ENCODE assay signal across 11 cellular contexts in genomic region chr12:47990351-47991105, GRCh38. TPM values are rescaled to one million over a fixed set of nuclear protein-coding genes. Genes with fewer than 3 reads are reported as not detected.
DNase-seq lines count a peak whose midpoint lies in the region; ATAC-seq, FAIRE-seq and TF ChIP-seq lines count a peak whose summit lies in the region.
"Had no signal": no experiment of that assay in that cellular context is flagged by ENCODE, and none has a peak within 500 bp of the region (broad histone marks: within the 10 kb centered on the region; RNA-seq: fewer than 3 reads in every experiment).

No MANE protein-coding gene starts in this region.

- no peaks in the 10 kb centered on the region for H3K27me3 ChIP-seq in A673 (replicated peaks; ENCODE audit: insufficient read depth, low read depth, low read length, poor library complexity)
- H3K27me3 ChIP-seq: breast epithelium, right lobe of liver had no signal

- peak; percentile 97 for FAIRE-seq in GM12891 (lab: Jason Lieb, UNC)
- FAIRE-seq: H1 had no signal

- H3K27me3 Mint-ChIP-seq in activated naive CD4-positive, alpha-beta T cell treated with anti-CD3 and anti-CD28 coated beads, Interleukin-2, amount 10 ng/mL, durations not matched to agents 7 days and 5 days, result peaks cover 100% of the 10 kb centered on the region

- ATAC-seq in GM21717 (IDR thresholded peaks at IDR 0.05; ENCODE audit: unreplicated experiment), result peak; percentile 90

- H3K9me3 Mint-ChIP-seq in activated naive CD4-positive, alpha-beta T cell treated with anti-CD3 and anti-CD28 coated beads, Interleukin-2, amount 10 ng/mL, durations not matched to agents 7 days and 5 days, result no peaks in the 10 kb centered on the region

- intact Hi-C loops in A673 (cut with micrococcal nuclease; ENCODE audit: unreplicated experiment), result no loop called here

- H3K4me1 ChIP-seq in A673 (ENCODE audit: insufficient read depth, low read length, poor library complexity, severe bottlenecking), result no peaks in the 10 kb centered on the region
- H3K4me1 ChIP-seq: breast epithelium, right lobe of liver had no signal

- H3K36me3 ChIP-seq in A673 (ENCODE audit: insufficient read depth, low read length, poor library complexity, severe bottlenecking), result no peaks in the 10 kb centered on the region
- H3K36me3 ChIP-seq: breast epithelium, right lobe of liver had no signal

- no peak overlapping the region for H3K4me3 Mint-ChIP-seq in activated naive CD4-positive, alpha-beta T cell treated with anti-CD3 and anti-CD28 coated beads, Interleukin-2, amount 10 ng/mL, durations not matched to agents 7 days and 5 days

- no peak for TF ChIP-seq CTCF in A673 (conservative IDR thresholded peaks at IDR 0.05; ENCODE audit: low read depth, low read length)

- POLR2A ChIA-PET in A673 (lab: Charles Lee; ENCODE audit: low non-redundant PET), result no interaction called here

- DNase-seq in GM12891 (ENCODE audit: insufficient read length, low spot score) (peak; percentile 72), M059J (ENCODE audit: low read depth) (peak; percentile 19), A673 (ENCODE audit: low spot score) (no peak), inferior parietal cortex (ENCODE audit: extremely low spot score) (no peak), HUDEP-2 (lab: John Stamatoyannopoulos, UW; ENCODE audit: unreplicated experiment in 76 of 76) (no peak)
- peak; percentile 83 for DNase-seq in activated naive CD4-positive, alpha-beta T cell treated with anti-CD3 and anti-CD28 coated beads, Interleukin-2, amount 10 ng/mL, durations not matched to agents 7 days and 5 days
- DNase-seq in stimulated activated CD8-positive, alpha-beta memory T cell treated with anti-CD3 and anti-CD28 coated beads, Interleukin-4, amount 100 ng/mL, for 48 hours, result peak; percentile 57
- DNase-seq: right lobe of liver had no signal

- peaks cover 29% of the 10 kb centered on the region for H3K4me1 Mint-ChIP-seq in activated naive CD4-positive, alpha-beta T cell treated with anti-CD3 and anti-CD28 coated beads, Interleukin-2, amount 10 ng/mL, durations not matched to agents 7 days and 5 days

- no peak overlapping the region for H3K27ac ChIP-seq in A673 (ENCODE audit: low read depth, low read length, poor library complexity, severe bottlenecking)
- H3K27ac ChIP-seq: breast epithelium, right lobe of liver had no signal

- H3K9me3 ChIP-seq in A673 (ENCODE audit: low read depth, low read length, poor library complexity, severe bottlenecking), result no peaks in the 10 kb centered on the region
- H3K9me3 ChIP-seq: breast epithelium, right lobe of liver had no signal

- no peak overlapping the region for H3K4me3 ChIP-seq in A673 (ENCODE audit: low read depth, low read length, poor library complexity, severe bottlenecking)
- H3K4me3 ChIP-seq: breast epithelium, right lobe of liver had no signal

- CTCF ChIA-PET in activated naive CD4-positive, alpha-beta T cell treated with anti-CD3 and anti-CD28 coated beads, Interleukin-2, amount 10 ng/mL, durations not matched to agents 7 days and 5 days (lab: Charles Lee), result interaction anchor here (2.2 kb wide), 1 partner anchor 28 kb away, joined by 15 read pairs; the partner anchor contains the start of gene TMEM106C
- CTCF ChIA-PET in A673 (lab: Charles Lee), result no interaction called here

- no peaks in the 10 kb centered on the region for H3K36me3 Mint-ChIP-seq in activated naive CD4-positive, alpha-beta T cell treated with anti-CD3 and anti-CD28 coated beads, Interleukin-2, amount 10 ng/mL, durations not matched to agents 7 days and 5 days

- H3K27ac Mint-ChIP-seq in activated naive CD4-positive, alpha-beta T cell treated with anti-CD3 and anti-CD28 coated beads, Interleukin-2, amount 10 ng/mL, durations not matched to agents 7 days and 5 days, result peak overlapping the region; percentile 63

- no TSS peak for BruUV-seq in A673 (replicated peaks; lab: Mats Ljungman, UMichigan)

- TF ChIP-seq POLR2A in GM12891 (IDR thresholded peaks at IDR 0.05; ENCODE audit: low read depth, low read length), result no peak

TF ChIP-seq in GM12891, 5 proteins besides CTCF, POLR2A, EP300 and RAD21:
- TF ChIP-seq POLR2AphosphoS5 (IDR thresholded peaks at IDR 0.05; ENCODE audit: low read depth, low read length) (no peak), SPI1 (IDR thresholded peaks at IDR 0.05; ENCODE audit: low read depth, low read length) (peak; percentile 81), PAX5 (IDR thresholded peaks at IDR 0.05; ENCODE audit: insufficient read depth, low read length, severe bottlenecking) (no peak), TAF1 (IDR thresholded peaks at IDR 0.05; ENCODE audit: low read depth, low read length) (no peak), POU2F2 (IDR thresholded peaks at IDR 0.05; ENCODE audit: low read depth, low read length) (no peak)

RNA-seq across cellular contexts. Expression of gene COL2A1, which starts 13.7 kb away (rescaled TPM):
- polyA plus RNA-seq in GM12891 (2012; ENCODE audit: low read depth, missing spikeins), result 0.12 TPM
- total RNA-seq in M059J (2014; rRNA removed; shearing (Covaris generic)), result 0.25 TPM in 1 of 2 replicates, not detected in the other
- 0.85 and 1.3 TPM in 2 replicates for total RNA-seq in A673 (2021)
- total RNA-seq: right lobe of liver had no signal

RNA-seq across cellular contexts. Expression of gene TMEM106C, which starts 27.1 kb away (rescaled TPM):
- 81.9 TPM for polyA plus RNA-seq in GM12891 (2012; ENCODE audit: low read depth, missing spikeins)
- total RNA-seq in M059J (2014; rRNA removed; shearing (Covaris generic)), result 282 and 530 TPM in 2 replicates
- total RNA-seq in A673 (2021), result 166 and 182 TPM in 2 replicates

Comparison
In these comparisons a context has a peak if more than half of its experiments do, and no peak if none do; other contexts are left out.
1. DNase-seq: peak in GM12891 (single experiment), M059J (single experiment), activated naive CD4-positive, alpha-beta T cell treated with anti-CD3 and anti-CD28 coated beads, Interleukin-2, amount 10 ng/mL, durations not matched to agents 7 days and 5 days (single experiment) and stimulated activated CD8-positive, alpha-beta memory T cell treated with anti-CD3 and anti-CD28 coated beads, Interleukin-4, amount 100 ng/mL, for 48 hours (single experiment); none in A673 (single experiment), inferior parietal cortex (single experiment) and HUDEP-2 (0 of 76).